Comparison of ENCODE assay signal across 1 cellular context in genomic region chr3:49298511-49298910, GRCh38.
TF ChIP-seq lines count a peak whose summit lies in the region.

No MANE protein-coding gene starts in this region.

TF ChIP-seq in IMR-90, 13 proteins besides CTCF, POLR2A, EP300 and RAD21:
- TF ChIP-seq RFX5 (IDR thresholded peaks at IDR 0.05; ENCODE audit: low read depth, low read length) (no peak), SMC3 (IDR thresholded peaks at IDR 0.05; ENCODE audit: low read depth, low read length) (no peak), USF2 (IDR thresholded peaks at IDR 0.05; ENCODE audit: low read depth, low read length) (no peak), CHD1 (IDR thresholded peaks at IDR 0.05; ENCODE audit: low read depth, low read length) (no peak), MAFK (IDR thresholded peaks at IDR 0.05; ENCODE audit: low read depth, low read length) (no peak), BHLHE40 (IDR thresholded peaks at IDR 0.05; ENCODE audit: low read depth, low read length) (no peak), MXI1 (IDR thresholded peaks at IDR 0.05; ENCODE audit: borderline replicate concordance, low read depth, low read length) (no peak), CEBPB (IDR thresholded peaks at IDR 0.05; ENCODE audit: low read depth, low read length) (no peak), RCOR1 (IDR thresholded peaks at IDR 0.05; ENCODE audit: insufficient replicate concordance, low read length) (no peak), ELK1 (IDR thresholded peaks at IDR 0.05; ENCODE audit: borderline replicate concordance, low read depth, low read length) (no peak)
TF ChIP-seq in IMR-90: peak in this region for 0.
